8 cellular contexts compared by ENCODE assay signal in the genomic region with DNA sequence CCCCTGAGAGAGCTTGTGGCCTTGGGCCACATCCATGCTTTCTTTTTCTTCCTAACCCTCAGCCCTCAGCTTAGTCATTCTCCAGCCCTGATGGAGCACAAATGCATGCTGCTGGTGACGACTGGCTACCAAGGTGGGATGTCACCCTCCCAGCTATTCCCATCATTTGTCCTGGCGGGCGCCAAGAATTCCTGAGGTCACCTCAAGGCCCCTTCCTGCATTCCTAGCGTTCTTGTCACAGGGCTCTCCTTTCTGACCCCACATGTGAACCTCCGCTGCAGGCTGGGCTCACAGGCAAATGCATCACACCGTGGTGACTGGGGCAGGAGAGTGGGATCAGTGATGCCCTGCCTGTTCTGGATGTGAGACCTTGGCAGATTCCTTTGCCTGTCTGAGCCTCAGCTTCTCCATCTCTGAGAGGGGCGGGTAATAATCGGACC. TPM values are rescaled to one million over a fixed set of nuclear protein-coding genes. Genes with fewer than 3 reads are reported as not detected.
DNase-seq lines count a peak whose midpoint lies in the region; ATAC-seq lines count a peak whose summit lies in the region.

No MANE protein-coding gene starts in this region.

- in situ Hi-C loops in Caki2 (cut with HindIII; ENCODE audit: low pct_unique_long_range_greater_than_20kb, low sequenced_read_pairs): no loop called here

- no peaks in the 10 kb centered on the region for H3K27me3 ChIP-seq in MG63
- no peaks in the 10 kb centered on the region for H3K27me3 ChIP-seq in ectodermal cell (ENCODE audit: control insufficient read depth, insufficient read depth, low read length, poor library complexity, severe bottlenecking)

- ATAC-seq in GM18870 (IDR thresholded peaks at IDR 0.05; ENCODE audit: unreplicated experiment): no peak

- peaks cover 22% of the 10 kb centered on the region for H3K4me1 ChIP-seq in ectodermal cell (ENCODE audit: control insufficient read depth, insufficient read depth, low read length)

- H3K36me3 ChIP-seq in MG63 (no peaks in the 10 kb centered on the region), ectodermal cell (ENCODE audit: control insufficient read depth, insufficient read depth, low read length) (no peaks in the 10 kb centered on the region)

- H3K27ac ChIP-seq in ectodermal cell (ENCODE audit: insufficient read depth, low read depth, low read length, poor library complexity, severe bottlenecking): peak overlapping the region; percentile 44

- WGBS in ectodermal cell, 2 experiments: 63 to 64% methylated on average over 8 of the region's 8 CpGs

- H3K4me3 ChIP-seq in MG63 (no peak overlapping the region), ectodermal cell (ENCODE audit: insufficient read depth, low read depth, low read length) (no peak overlapping the region)

- DNase-seq in Caki2 (ENCODE audit: low read depth) (peak; percentile 99), MG63 (peak; percentile 24), non-pigmented ciliary epithelial cell (ENCODE audit: low read depth) (peak; percentile 83), germinal center (ENCODE audit: low spot score) (no peak)
- DNase-seq in stimulated activated naive CD4-positive, alpha-beta T cell (lab: John Stamatoyannopoulos, UW): no peak
- DNase-seq in stimulated activated CD4-positive, alpha-beta T cell treated with anti-CD3 and anti-CD28 coated beads, Interleukin-12 subunit alpha, Interleukin-12 subunit beta, amount 100 ng/mL, for 4 hours: no peak

- H3K9me3 ChIP-seq in MG63 (no peaks in the 10 kb centered on the region), ectodermal cell (ENCODE audit: control insufficient read depth, low read length) (no peaks in the 10 kb centered on the region)

RNA-seq across cellular contexts. Expression of a gene that starts 53.4 kb away (rescaled TPM):
- 28.7 and 34.5 TPM in 2 replicates for total RNA-seq in Caki2 (2014; rRNA removed; shearing (Covaris generic); ENCODE audit: low replicate concordance)
- 3.9 and 4.3 TPM in 2 replicates for total RNA-seq in MG63 (2014; rRNA removed; shearing (Covaris generic); ENCODE audit: low replicate concordance)
- polyA plus RNA-seq in ectodermal cell (2013, experiment 1 of 4): 4.9 TPM
- 3.3 TPM for polyA plus RNA-seq in ectodermal cell (2013, experiment 2 of 4)
- 3.2 TPM for polyA plus RNA-seq in ectodermal cell (2013, experiment 3 of 4)
- polyA plus RNA-seq in ectodermal cell (2013, experiment 4 of 4): 3.5 TPM

Comparison
In these comparisons a context has a peak if more than half of its experiments do, and no peak if none do; other contexts are left out.
1. DNase-seq: peak in Caki2 (single experiment), MG63 (single experiment) and non-pigmented ciliary epithelial cell (single experiment); none in germinal center (single experiment), stimulated activated naive CD4-positive, alpha-beta T cell (0 of 6) and stimulated activated CD4-positive, alpha-beta T cell treated with anti-CD3 and anti-CD28 coated beads, Interleukin-12 subunit alpha, Interleukin-12 subunit beta, amount 100 ng/mL, for 4 hours (single experiment).